Comparison of ENCODE assay signal across 8 cellular contexts in the genomic region with DNA sequence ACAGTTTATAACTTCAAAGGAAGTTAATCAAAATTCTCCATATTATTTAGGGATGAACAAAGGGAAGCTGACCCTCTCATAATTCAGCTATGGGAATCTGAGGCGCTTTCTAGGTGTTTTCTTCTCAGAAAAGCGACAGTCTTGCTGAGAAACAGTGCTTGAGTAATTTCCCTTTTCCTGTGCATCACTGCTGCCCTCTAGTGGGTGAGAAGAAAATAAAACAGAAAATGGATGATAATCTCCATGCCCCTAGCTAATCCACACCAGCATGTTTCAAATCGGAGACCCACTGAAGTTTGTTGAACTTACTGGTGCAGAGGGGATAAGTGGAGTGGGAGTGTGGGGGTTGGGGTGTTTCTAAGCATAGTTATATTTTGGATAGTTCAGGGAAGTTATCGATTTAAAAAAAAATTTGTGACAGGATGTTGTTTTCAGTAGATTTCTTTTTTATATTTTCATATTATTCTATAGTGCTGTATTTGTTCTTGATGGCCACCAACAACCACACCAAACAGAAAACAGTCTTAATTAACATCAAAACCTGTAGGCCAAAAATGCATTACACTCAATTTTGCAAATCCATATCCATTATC. TPM values are rescaled to one million over a fixed set of nuclear protein-coding genes. Genes with fewer than 3 reads are reported as not detected.
DNase-seq lines count a peak whose midpoint lies in the region; ATAC-seq and TF ChIP-seq lines count a peak whose summit lies in the region.

No MANE protein-coding gene starts in this region.

- DNase-seq in CD1c-positive myeloid dendritic cell (ENCODE audit: extremely low spot score) (peak; percentile 84), GM13977 (ENCODE audit: low spot score) (peak; percentile 70), MM.1S (no peak), endodermal cell (peak; percentile 56), midbrain (lab: John Stamatoyannopoulos, UW) (peak; percentile 49), NCI-H1436 (lab: John Stamatoyannopoulos, UW) (no peak)

- no peak overlapping the region for H3K4me3 Mint-ChIP-seq in endodermal cell

- in situ Hi-C loops in GM13977 (cut with MboI; ENCODE audit: low pct_unique_long_range_greater_than_20kb, low sequenced_read_pairs, unreplicated experiment), result no loop called here

- H3K9me3 Mint-ChIP-seq in endodermal cell, result peaks cover 13% of the 10 kb centered on the region

- H3K27me3 Mint-ChIP-seq in endodermal cell (ENCODE audit: insufficient read depth), result no peaks in the 10 kb centered on the region

- peaks cover 35% of the 10 kb centered on the region for H4K20me1 ChIP-seq in MM.1S (ENCODE audit: insufficient read depth, low read length)

- peaks cover 83% of the 10 kb centered on the region for H3K79me2 ChIP-seq in MM.1S (ENCODE audit: low read length)

- no peaks in the 10 kb centered on the region for H3K36me3 Mint-ChIP-seq in endodermal cell (ENCODE audit: low read depth)

- H3K4me1 ChIP-seq in MM.1S (ENCODE audit: low read length) (0 out of 2 replicates have a peak, but pooled peaks cover 8% of the 10 kb centered on the region), endodermal cell (ENCODE audit: control insufficient read depth, insufficient read depth, low read length) (no peaks in the 10 kb centered on the region)

- no peak overlapping the region for H3K27ac Mint-ChIP-seq in endodermal cell

- no peaks in the 10 kb centered on the region for H3K27me3 ChIP-seq in MM.1S (replicated peaks; ENCODE audit: insufficient read depth, low read length)
- H3K27me3 ChIP-seq in endodermal cell (ENCODE audit: control insufficient read depth, insufficient read depth, low read length, poor library complexity, severe bottlenecking), result no peaks in the 10 kb centered on the region

- no peaks in the 10 kb centered on the region for H3K9me2 ChIP-seq in MM.1S (replicated peaks; ENCODE audit: insufficient read depth, low read length)

- ATAC-seq in SK-N-SH treated with all-trans-retinoic acid at 6 μM for 48 hours (peak; percentile 77), GM19023 (IDR thresholded peaks at IDR 0.05; ENCODE audit: unreplicated experiment) (no peak)

- H3K36me3 ChIP-seq in MM.1S (replicated peaks; ENCODE audit: insufficient read depth, low read length), result peaks cover 11% of the 10 kb centered on the region
- H3K36me3 ChIP-seq in endodermal cell (ENCODE audit: control insufficient read depth, insufficient read depth, low read length), result no peaks in the 10 kb centered on the region

- TF ChIP-seq CTCF in GM13977 (IDR thresholded peaks at IDR 0.05; ENCODE audit: extremely low read depth, insufficient read depth, missing control alignments) (peak; percentile 76), MM.1S (IDR thresholded peaks at IDR 0.05; ENCODE audit: low read length) (peak; percentile 53), endodermal cell (conservative IDR thresholded peaks at IDR 0.05) (peak; percentile 86)

- peaks cover 5% of the 10 kb centered on the region; the same call in 1 of the 2 replicates for H3F3A ChIP-seq in MM.1S (ENCODE audit: insufficient read depth, low read length)

- H3K4me3 ChIP-seq in MM.1S (ENCODE audit: low read length) (no peak overlapping the region), endodermal cell (ENCODE audit: low read length) (no peak overlapping the region)

- H3K4me2 ChIP-seq in MM.1S (ENCODE audit: low read depth, low read length), result no peak overlapping the region

- H3K9me3 ChIP-seq in MM.1S (replicated peaks; ENCODE audit: insufficient read depth, low read length) (no peaks in the 10 kb centered on the region), endodermal cell (ENCODE audit: control insufficient read depth, low read length) (peaks cover 12% of the 10 kb centered on the region)

- no peak overlapping the region for H3K27ac ChIP-seq in MM.1S (ENCODE audit: low read length)
- no peak overlapping the region for H3K27ac ChIP-seq in endodermal cell (ENCODE audit: low read depth, low read length)

- H3K9ac ChIP-seq in MM.1S (ENCODE audit: low read length) (no peak overlapping the region), endodermal cell (ENCODE audit: extremely low read depth, low read length, poor library complexity, severe bottlenecking) (no peak overlapping the region)

- 67 to 86% methylated on average over 1 to 4 of the region's 4 CpGs for WGBS in endodermal cell (ENCODE audit: insufficient coverage in 1 of 2, insufficient read length in 1 of 2), 2 experiments

- H2AFZ ChIP-seq in MM.1S (ENCODE audit: low read length), result no peak overlapping the region

- no peaks in the 10 kb centered on the region for H3K4me1 Mint-ChIP-seq in endodermal cell

TF ChIP-seq in SK-N-SH treated with all-trans-retinoic acid at 6 μM for 48 hours, 23 proteins besides CTCF, POLR2A, EP300 and RAD21:
- TF ChIP-seq ZNF8 (CRISPR knock-in tag; IDR thresholded peaks at IDR 0.05), result no peak
- TF ChIP-seq, protein P1, sequence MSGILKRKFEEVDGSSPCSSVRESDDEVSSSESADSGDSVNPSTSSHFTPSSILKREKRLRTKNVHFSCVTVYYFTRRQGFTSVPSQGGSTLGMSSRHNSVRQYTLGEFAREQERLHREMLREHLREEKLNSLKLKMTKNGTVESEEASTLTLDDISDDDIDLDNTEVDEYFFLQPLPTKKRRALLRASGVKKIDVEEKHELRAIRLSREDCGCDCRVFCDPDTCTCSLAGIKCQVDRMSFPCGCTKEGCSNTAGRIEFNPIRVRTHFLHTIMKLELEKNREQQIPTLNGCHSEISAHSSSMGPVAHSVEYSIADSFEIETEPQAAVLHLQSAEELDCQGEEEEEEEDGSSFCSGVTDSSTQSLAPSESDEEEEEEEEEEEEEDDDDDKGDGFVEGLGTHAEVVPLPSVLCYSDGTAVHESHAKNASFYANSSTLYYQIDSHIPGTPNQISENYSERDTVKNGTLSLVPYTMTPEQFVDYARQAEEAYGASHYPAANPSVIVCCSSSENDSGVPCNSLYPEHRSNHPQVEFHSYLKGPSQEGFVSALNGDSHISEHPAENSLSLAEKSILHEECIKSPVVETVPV (CRISPR knock-in tag; IDR thresholded peaks at IDR 0.05), result no peak
- TF ChIP-seq BACH2 (CRISPR knock-in tag; IDR thresholded peaks at IDR 0.05; ENCODE audit: borderline replicate concordance), result no peak
- TF ChIP-seq, protein P2, sequence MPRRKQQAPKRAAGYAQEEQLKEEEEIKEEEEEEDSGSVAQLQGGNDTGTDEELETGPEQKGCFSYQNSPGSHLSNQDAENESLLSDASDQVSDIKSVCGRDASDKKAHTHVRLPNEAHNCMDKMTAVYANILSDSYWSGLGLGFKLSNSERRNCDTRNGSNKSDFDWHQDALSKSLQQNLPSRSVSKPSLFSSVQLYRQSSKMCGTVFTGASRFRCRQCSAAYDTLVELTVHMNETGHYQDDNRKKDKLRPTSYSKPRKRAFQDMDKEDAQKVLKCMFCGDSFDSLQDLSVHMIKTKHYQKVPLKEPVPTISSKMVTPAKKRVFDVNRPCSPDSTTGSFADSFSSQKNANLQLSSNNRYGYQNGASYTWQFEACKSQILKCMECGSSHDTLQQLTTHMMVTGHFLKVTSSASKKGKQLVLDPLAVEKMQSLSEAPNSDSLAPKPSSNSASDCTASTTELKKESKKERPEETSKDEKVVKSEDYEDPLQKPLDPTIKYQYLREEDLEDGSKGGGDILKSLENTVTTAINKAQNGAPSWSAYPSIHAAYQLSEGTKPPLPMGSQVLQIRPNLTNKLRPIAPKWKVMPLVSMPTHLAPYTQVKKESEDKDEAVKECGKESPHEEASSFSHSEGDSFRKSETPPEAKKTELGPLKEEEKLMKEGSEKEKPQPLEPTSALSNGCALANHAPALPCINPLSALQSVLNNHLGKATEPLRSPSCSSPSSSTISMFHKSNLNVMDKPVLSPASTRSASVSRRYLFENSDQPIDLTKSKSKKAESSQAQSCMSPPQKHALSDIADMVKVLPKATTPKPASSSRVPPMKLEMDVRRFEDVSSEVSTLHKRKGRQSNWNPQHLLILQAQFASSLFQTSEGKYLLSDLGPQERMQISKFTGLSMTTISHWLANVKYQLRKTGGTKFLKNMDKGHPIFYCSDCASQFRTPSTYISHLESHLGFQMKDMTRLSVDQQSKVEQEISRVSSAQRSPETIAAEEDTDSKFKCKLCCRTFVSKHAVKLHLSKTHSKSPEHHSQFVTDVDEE (CRISPR knock-in tag; IDR thresholded peaks at IDR 0.05), result no peak
- no peak for TF ChIP-seq TCF4 (CRISPR knock-in tag; IDR thresholded peaks at IDR 0.05; ENCODE audit: borderline replicate concordance)

RNA-seq across cellular contexts. Expression of a gene that starts 21.4 kb away (rescaled TPM):
- 10 to 100 TPM in 1 of 2 donors, 1 to 10 TPM in 1; 3.0 to 16.8 TPM for total RNA-seq in endodermal cell
- polyA plus RNA-seq in endodermal cell (2013, experiment 1 of 2), result 1.5 TPM
- 1.5 TPM for polyA plus RNA-seq in endodermal cell (2013, experiment 2 of 2)

RNA-seq across cellular contexts. Expression of a gene that starts 51.2 kb away (rescaled TPM):
- not detected for total RNA-seq in endodermal cell
- 0.25 TPM for polyA plus RNA-seq in endodermal cell (2013, experiment 1 of 2)
- 0.12 TPM for polyA plus RNA-seq in endodermal cell (2013, experiment 2 of 2)

RNA-seq across cellular contexts. Expression of a gene that starts 55.7 kb away (rescaled TPM):
- not detected for total RNA-seq in endodermal cell
- not detected for polyA plus RNA-seq in endodermal cell (2013, experiment 1 of 2)
- not detected for polyA plus RNA-seq in endodermal cell (2013, experiment 2 of 2)

Comparison
In these comparisons a context has a peak if more than half of its experiments do, and no peak if none do; other contexts are left out.
1. DNase-seq: peak in CD1c-positive myeloid dendritic cell (single experiment), GM13977 (single experiment), endodermal cell (single experiment) and midbrain (single experiment); none in MM.1S (single experiment) and NCI-H1436 (single experiment).
2. Peak in every context shown above with its lines, with median percentiles within 50 percentile points of each other: CTCF ChIP-seq.